1 cellular context compared by ENCODE assay signal in the genomic region with DNA sequence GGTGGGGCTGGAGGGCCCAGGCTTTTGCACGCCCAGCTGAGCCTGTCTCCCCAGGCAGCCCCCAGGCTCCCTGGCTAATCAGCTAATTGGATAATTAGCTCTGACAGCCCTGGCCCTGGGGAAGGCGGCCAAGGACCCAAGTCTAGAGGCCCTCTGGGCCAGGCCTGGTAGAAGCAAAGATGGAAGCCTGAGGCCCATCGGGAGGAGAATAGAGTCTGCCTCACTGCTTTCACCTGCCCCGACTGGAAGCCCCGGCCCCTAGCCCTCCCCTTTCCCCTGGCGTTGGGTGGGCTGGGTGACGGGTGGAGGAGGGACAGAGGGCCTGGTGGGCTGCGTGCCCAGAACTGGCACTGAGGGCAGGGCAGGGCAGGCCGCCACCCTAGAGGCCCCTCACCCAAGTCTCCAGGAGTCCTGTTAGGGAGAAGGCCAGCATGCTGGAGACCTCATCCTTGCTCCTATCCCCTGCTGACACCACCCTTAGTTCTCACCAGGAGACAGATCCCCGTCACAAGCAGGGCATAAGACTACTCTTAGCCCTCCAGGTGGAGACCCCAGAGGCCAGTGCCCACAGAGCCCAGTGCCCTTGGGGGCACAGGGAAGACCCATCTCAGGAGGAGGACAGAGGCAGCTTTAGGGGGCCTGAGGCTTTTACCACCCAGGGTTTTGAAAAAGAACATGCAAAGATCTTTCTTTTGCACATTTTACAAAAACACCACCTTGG.
TF ChIP-seq lines count a peak whose summit lies in the region.

No MANE protein-coding gene starts in this region.

TF ChIP-seq in HepG2, 621 proteins besides CTCF, POLR2A, EP300 and RAD21:
- TF ChIP-seq ZSCAN9 (CRISPR knock-in tag; IDR thresholded peaks at IDR 0.05; ENCODE audit: borderline replicate concordance) (no peak), ETV5 (CRISPR knock-in tag; IDR thresholded peaks at IDR 0.05; ENCODE audit: borderline replicate concordance) (no peak), MATR3 (CRISPR knock-in tag; IDR thresholded peaks at IDR 0.05) (no peak), NFE2L1 (CRISPR knock-in tag; IDR thresholded peaks at IDR 0.05; ENCODE audit: borderline replicate concordance) (no peak), HCFC1 (IDR thresholded peaks at IDR 0.05; ENCODE audit: low read depth, low read length) (no peak), SCMH1 (CRISPR knock-in tag; IDR thresholded peaks at IDR 0.05; ENCODE audit: borderline replicate concordance) (no peak), ZNF180 (CRISPR knock-in tag; IDR thresholded peaks at IDR 0.05; ENCODE audit: borderline replicate concordance, low read depth) (no peak), TBP (CRISPR knock-in tag; IDR thresholded peaks at IDR 0.05) (no peak), ZBTB21 (CRISPR knock-in tag; IDR thresholded peaks at IDR 0.05) (no peak), RFX5 (IDR thresholded peaks at IDR 0.05; ENCODE audit: low read depth, low read length) (no peak), SP2 (CRISPR knock-in tag; IDR thresholded peaks at IDR 0.05) (no peak), ZNF20 (CRISPR knock-in tag; IDR thresholded peaks at IDR 0.05) (no peak), ZNF367 (CRISPR knock-in tag; IDR thresholded peaks at IDR 0.05; ENCODE audit: borderline replicate concordance) (no peak)
- TF ChIP-seq, protein P1, sequence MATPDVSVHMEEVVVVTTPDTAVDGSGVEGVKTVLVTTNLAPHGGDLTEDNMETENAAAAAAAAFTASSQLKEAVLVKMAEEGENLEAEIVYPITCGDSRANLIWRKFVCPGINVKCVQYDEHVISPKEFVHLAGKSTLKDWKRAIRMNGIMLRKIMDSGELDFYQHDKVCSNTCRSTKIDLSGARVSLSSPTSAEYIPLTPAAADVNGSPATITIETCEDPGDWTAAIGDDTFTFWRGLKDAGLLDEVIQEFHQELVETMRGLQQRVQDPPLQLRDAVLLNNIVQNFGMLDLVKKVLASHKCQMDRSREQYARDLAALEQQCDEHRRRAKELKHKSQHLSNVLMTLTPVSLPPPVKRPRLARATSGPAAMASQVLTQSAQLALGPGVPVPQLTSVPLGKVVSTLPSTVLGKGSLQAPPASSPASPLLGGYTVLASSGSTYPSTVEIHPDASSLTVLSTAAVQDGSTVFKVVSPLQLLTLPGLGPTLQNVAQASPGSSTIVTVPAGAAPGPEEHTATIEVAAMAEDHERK (CRISPR knock-in tag; IDR thresholded peaks at IDR 0.05; ENCODE audit: low read depth), result no peak
- TF ChIP-seq, protein P2, sequence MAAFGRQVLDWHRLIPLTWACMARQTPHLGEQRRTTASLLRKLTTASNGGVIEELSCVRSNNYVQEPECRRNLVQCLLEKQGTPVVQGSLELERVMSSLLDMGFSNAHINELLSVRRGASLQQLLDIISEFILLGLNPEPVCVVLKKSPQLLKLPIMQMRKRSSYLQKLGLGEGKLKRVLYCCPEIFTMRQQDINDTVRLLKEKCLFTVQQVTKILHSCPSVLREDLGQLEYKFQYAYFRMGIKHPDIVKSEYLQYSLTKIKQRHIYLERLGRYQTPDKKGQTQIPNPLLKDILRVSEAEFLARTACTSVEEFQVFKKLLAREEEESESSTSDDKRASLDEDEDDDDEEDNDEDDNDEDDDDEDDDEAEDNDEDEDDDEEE (CRISPR knock-in tag; IDR thresholded peaks at IDR 0.05), result no peak
- TF ChIP-seq, protein P3, sequence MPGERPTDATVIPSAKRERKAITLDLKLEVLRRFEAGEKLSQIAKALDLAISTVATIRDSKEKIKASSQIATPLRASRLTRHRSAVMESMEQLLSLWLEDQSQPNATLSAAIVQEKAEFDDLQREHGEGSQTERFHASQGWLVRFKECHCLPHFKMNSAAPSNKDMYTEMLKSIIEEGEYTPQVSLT (CRISPR knock-in tag; IDR thresholded peaks at IDR 0.05; ENCODE audit: borderline replicate concordance, low read depth), result no peak
- TF ChIP-seq, protein P4, sequence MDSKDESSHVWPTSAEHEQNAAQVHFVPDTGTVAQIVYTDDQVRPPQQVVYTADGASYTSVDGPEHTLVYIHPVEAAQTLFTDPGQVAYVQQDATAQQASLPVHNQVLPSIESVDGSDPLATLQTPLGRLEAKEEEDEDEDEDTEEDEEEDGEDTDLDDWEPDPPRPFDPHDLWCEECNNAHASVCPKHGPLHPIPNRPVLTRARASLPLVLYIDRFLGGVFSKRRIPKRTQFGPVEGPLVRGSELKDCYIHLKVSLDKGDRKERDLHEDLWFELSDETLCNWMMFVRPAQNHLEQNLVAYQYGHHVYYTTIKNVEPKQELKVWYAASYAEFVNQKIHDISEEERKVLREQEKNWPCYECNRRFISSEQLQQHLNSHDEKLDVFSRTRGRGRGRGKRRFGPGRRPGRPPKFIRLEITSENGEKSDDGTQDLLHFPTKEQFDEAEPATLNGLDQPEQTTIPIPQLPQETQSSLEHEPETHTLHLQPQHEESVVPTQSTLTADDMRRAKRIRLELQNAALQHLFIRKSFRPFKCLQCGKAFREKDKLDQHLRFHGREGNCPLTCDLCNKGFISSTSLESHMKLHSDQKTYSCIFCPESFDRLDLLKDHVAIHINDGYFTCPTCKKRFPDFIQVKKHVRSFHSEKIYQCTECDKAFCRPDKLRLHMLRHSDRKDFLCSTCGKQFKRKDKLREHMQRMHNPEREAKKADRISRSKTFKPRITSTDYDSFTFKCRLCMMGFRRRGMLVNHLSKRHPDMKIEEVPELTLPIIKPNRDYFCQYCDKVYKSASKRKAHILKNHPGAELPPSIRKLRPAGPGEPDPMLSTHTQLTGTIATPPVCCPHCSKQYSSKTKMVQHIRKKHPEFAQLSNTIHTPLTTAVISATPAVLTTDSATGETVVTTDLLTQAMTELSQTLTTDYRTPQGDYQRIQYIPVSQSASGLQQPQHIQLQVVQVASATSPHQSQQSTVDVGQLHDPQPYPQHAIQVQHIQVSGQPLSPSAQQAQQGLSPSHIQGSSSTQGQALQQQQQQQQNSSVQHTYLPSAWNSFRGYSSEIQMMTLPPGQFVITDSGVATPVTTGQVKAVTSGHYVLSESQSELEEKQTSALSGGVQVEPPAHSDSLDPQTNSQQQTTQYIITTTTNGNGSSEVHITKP (CRISPR knock-in tag; IDR thresholded peaks at IDR 0.05; ENCODE audit: low read depth), result no peak
- TF ChIP-seq, protein P5, sequence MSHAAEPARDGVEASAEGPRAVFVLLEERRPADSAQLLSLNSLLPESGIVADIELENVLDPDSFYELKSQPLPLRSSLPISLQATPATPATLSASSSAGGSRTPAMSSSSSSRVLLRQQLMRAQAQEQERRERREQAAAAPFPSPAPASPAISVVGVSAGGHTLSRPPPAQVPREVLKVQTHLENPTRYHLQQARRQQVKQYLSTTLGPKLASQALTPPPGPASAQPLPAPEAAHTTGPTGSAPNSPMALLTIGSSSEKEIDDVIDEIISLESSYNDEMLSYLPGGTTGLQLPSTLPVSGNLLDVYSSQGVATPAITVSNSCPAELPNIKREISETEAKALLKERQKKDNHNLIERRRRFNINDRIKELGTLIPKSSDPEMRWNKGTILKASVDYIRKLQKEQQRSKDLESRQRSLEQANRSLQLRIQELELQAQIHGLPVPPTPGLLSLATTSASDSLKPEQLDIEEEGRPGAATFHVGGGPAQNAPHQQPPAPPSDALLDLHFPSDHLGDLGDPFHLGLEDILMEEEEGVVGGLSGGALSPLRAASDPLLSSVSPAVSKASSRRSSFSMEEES (CRISPR knock-in tag; IDR thresholded peaks at IDR 0.05), result no peak
- TF ChIP-seq, protein P6, sequence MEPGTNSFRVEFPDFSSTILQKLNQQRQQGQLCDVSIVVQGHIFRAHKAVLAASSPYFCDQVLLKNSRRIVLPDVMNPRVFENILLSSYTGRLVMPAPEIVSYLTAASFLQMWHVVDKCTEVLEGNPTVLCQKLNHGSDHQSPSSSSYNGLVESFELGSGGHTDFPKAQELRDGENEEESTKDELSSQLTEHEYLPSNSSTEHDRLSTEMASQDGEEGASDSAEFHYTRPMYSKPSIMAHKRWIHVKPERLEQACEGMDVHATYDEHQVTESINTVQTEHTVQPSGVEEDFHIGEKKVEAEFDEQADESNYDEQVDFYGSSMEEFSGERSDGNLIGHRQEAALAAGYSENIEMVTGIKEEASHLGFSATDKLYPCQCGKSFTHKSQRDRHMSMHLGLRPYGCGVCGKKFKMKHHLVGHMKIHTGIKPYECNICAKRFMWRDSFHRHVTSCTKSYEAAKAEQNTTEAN (CRISPR knock-in tag; conservative IDR thresholded peaks at IDR 0.05), result no peak
